ENCODE assay signal across 23 cellular contexts in genomic region chr16:89135166-89135565, GRCh38. TPM values are rescaled to one million over a fixed set of nuclear protein-coding genes. Genes with fewer than 3 reads are reported as not detected.
DNase-seq lines count a peak whose midpoint lies in the region; ATAC-seq and TF ChIP-seq lines count a peak whose summit lies in the region.
"Had no signal": no experiment of that assay in that cellular context is flagged by ENCODE, and none has a peak within 500 bp of the region (broad histone marks: within the 10 kb centered on the region; RNA-seq: fewer than 3 reads in every experiment).

No MANE protein-coding gene starts in this region.

- no peaks in the 10 kb centered on the region for H3K4me1 ChIP-seq in RWPE2 (ENCODE audit: insufficient read depth, poor library complexity, severe bottlenecking)
- no peaks in the 10 kb centered on the region for H3K4me1 ChIP-seq in osteoblast (ENCODE audit: insufficient read depth, low read length)

- H3K36me3 Mint-ChIP-seq in activated naive CD8-positive, alpha-beta T cell treated with anti-CD3 and anti-CD28 coated beads, Interleukin-2, amount 10 ng/mL, durations not matched to agents 7 days and 5 days, result peaks cover 17% of the 10 kb centered on the region
- peaks cover 18% of the 10 kb centered on the region for H3K36me3 Mint-ChIP-seq in activated naive CD8-positive, alpha-beta T cell treated with anti-CD3 and anti-CD28 coated beads for 36 hours
- H3K36me3 Mint-ChIP-seq in glutamatergic neuron (ENCODE audit: unreplicated experiment), result peaks cover 5% of the 10 kb centered on the region

- H3K79me2 ChIP-seq in osteoblast (ENCODE audit: insufficient read depth, low read length), result no peaks in the 10 kb centered on the region

- POLR2A ChIA-PET in activated naive CD8-positive, alpha-beta T cell treated with anti-CD3 and anti-CD28 coated beads, Interleukin-2, amount 10 ng/mL, durations not matched to agents 7 days and 5 days (lab: Charles Lee), result no interaction called here

- no peaks in the 10 kb centered on the region for H3K27me3 Mint-ChIP-seq in activated naive CD8-positive, alpha-beta T cell treated with anti-CD3 and anti-CD28 coated beads, Interleukin-2, amount 10 ng/mL, durations not matched to agents 7 days and 5 days
- no peaks in the 10 kb centered on the region for H3K27me3 Mint-ChIP-seq in activated naive CD8-positive, alpha-beta T cell treated with anti-CD3 and anti-CD28 coated beads for 36 hours
- H3K27me3 Mint-ChIP-seq in glutamatergic neuron (ENCODE audit: unreplicated experiment), result peaks cover 2% of the 10 kb centered on the region
- H3K27me3 Mint-ChIP-seq: CD4-positive, alpha-beta T cell had no signal

- no peaks in the 10 kb centered on the region for H3K9me3 Mint-ChIP-seq in activated naive CD8-positive, alpha-beta T cell treated with anti-CD3 and anti-CD28 coated beads, Interleukin-2, amount 10 ng/mL, durations not matched to agents 7 days and 5 days
- no peaks in the 10 kb centered on the region for H3K9me3 Mint-ChIP-seq in activated naive CD8-positive, alpha-beta T cell treated with anti-CD3 and anti-CD28 coated beads for 36 hours
- H3K9me3 Mint-ChIP-seq in glutamatergic neuron (ENCODE audit: unreplicated experiment), result peaks cover 7% of the 10 kb centered on the region
- H3K9me3 Mint-ChIP-seq: CD4-positive, alpha-beta T cell had no signal

- H3K4me2 ChIP-seq in osteoblast (ENCODE audit: insufficient read depth, low read length), result no peak overlapping the region

- H3K4me1 Mint-ChIP-seq in activated naive CD8-positive, alpha-beta T cell treated with anti-CD3 and anti-CD28 coated beads, Interleukin-2, amount 10 ng/mL, durations not matched to agents 7 days and 5 days, result peaks cover 4% of the 10 kb centered on the region
- H3K4me1 Mint-ChIP-seq in activated naive CD8-positive, alpha-beta T cell treated with anti-CD3 and anti-CD28 coated beads for 36 hours, result peaks cover 2% of the 10 kb centered on the region
- H3K4me1 Mint-ChIP-seq in glutamatergic neuron (ENCODE audit: low read depth, unreplicated experiment), result peaks cover 16% of the 10 kb centered on the region

- no peak for ATAC-seq in activated naive CD8-positive, alpha-beta T cell treated with anti-CD3 and anti-CD28 coated beads, Interleukin-2, amount 10 ng/mL, durations not matched to agents 7 days and 5 days (ENCODE audit: low read depth)
- no peak for ATAC-seq in RWPE2 (ENCODE audit: low read depth)
- ATAC-seq: HepG2, PC-3 had no signal

- H3K27ac ChIP-seq in RWPE2 (ENCODE audit: poor library complexity, severe bottlenecking) (no peak overlapping the region), osteoblast (ENCODE audit: low read depth, low read length) (no peak overlapping the region)

- H3K36me3 ChIP-seq in RWPE2 (ENCODE audit: low read depth) (peaks cover 26% of the 10 kb centered on the region), osteoblast (ENCODE audit: insufficient read depth, low read length) (peaks cover 23% of the 10 kb centered on the region)

- peak; percentile 15 for DNase-seq in activated naive CD8-positive, alpha-beta T cell treated with anti-CD3 and anti-CD28 coated beads, Interleukin-2, amount 10 ng/mL, durations not matched to agents 7 days and 5 days
- DNase-seq in activated naive CD8-positive, alpha-beta T cell treated with anti-CD3 and anti-CD28 coated beads for 36 hours, result no peak
- peak; percentile 47 for DNase-seq in RWPE2 (ENCODE audit: low spot score)
- DNase-seq in glutamatergic neuron, result peak; percentile 15
- peak; percentile 49 for DNase-seq in osteoblast (ENCODE audit: insufficient read length, low spot score, missing footprints)
- no peak for DNase-seq in GDM1 (lab: John Stamatoyannopoulos, UW)
- no peak for DNase-seq in NCI-H345 treated with DMSO at 0.1 percent for 48 hours (lab: John Stamatoyannopoulos, UW; ENCODE audit: unreplicated experiment)
- DNase-seq in C1 segment of cervical spinal cord (lab: John Stamatoyannopoulos, UW), result no peak
- DNase-seq: CD4-positive, alpha-beta T cell; H7; Karpas-422; NCI-H1092 treated with DMSO at 0.1 percent for 48 hours; NCI-H1436 treated with DMSO at 0.1 percent for 48 hours; NCI-H187 treated with DMSO at 0.1 percent for 48 hours; NCI-H446; NCI-H524 treated with DMSO at 0.1 percent for 48 hours; NCI-H82; NK-92 treated with Interleukin-12 subunit alpha and Interleukin-12 subunit beta, amount 100 ng/mL, for 24 hours; PC-3; SHP77 treated with DMSO at 0.1 percent for 48 hours had no signal

- H4K20me1 ChIP-seq in osteoblast (ENCODE audit: insufficient read depth, low read length), result no peaks in the 10 kb centered on the region

- TF ChIP-seq CTCF in RWPE2 (IDR thresholded peaks at IDR 0.05; ENCODE audit: poor library complexity, severe bottlenecking) (no peak), glutamatergic neuron (IDR thresholded peaks at IDR 0.05; ENCODE audit: partially characterized antibody, unreplicated experiment) (no peak), osteoblast (IDR thresholded peaks at IDR 0.05; ENCODE audit: extremely low read depth, low read depth, low read length) (no peak)

- no peak overlapping the region for H3K27ac Mint-ChIP-seq in activated naive CD8-positive, alpha-beta T cell treated with anti-CD3 and anti-CD28 coated beads, Interleukin-2, amount 10 ng/mL, durations not matched to agents 7 days and 5 days
- H3K27ac Mint-ChIP-seq in activated naive CD8-positive, alpha-beta T cell treated with anti-CD3 and anti-CD28 coated beads for 36 hours, result no peak overlapping the region
- H3K27ac Mint-ChIP-seq in glutamatergic neuron (ENCODE audit: unreplicated experiment), result peak overlapping the region; percentile 76
- H3K27ac Mint-ChIP-seq: CD4-positive, alpha-beta T cell had no signal

- H2AFZ ChIP-seq in osteoblast (ENCODE audit: low read length), result no peak overlapping the region

- H3K4me3 Mint-ChIP-seq in activated naive CD8-positive, alpha-beta T cell treated with anti-CD3 and anti-CD28 coated beads, Interleukin-2, amount 10 ng/mL, durations not matched to agents 7 days and 5 days, result no peak overlapping the region
- no peak overlapping the region for H3K4me3 Mint-ChIP-seq in activated naive CD8-positive, alpha-beta T cell treated with anti-CD3 and anti-CD28 coated beads for 36 hours
- H3K4me3 Mint-ChIP-seq in glutamatergic neuron (ENCODE audit: unreplicated experiment), result no peak overlapping the region
- H3K4me3 Mint-ChIP-seq: CD4-positive, alpha-beta T cell had no signal

- no peaks in the 10 kb centered on the region for H3K9me3 ChIP-seq in RWPE2 (ENCODE audit: severe bottlenecking)
- no peaks in the 10 kb centered on the region for H3K9me3 ChIP-seq in osteoblast (ENCODE audit: low read depth, low read length)

- H3K27me3 ChIP-seq in RWPE2 (ENCODE audit: insufficient read depth, poor library complexity, severe bottlenecking) (no peaks in the 10 kb centered on the region), osteoblast (ENCODE audit: insufficient read depth, low read length) (no peaks in the 10 kb centered on the region)

- H3K4me3 ChIP-seq in RWPE2 (ENCODE audit: severe bottlenecking), result no peak overlapping the region
- no peak overlapping the region for H3K4me3 ChIP-seq in osteoblast (ENCODE audit: insufficient read depth, low read length)

RNA-seq across cellular contexts. Expression of gene CDH15, which starts 36.4 kb away (rescaled TPM):
- not detected for total RNA-seq in activated naive CD8-positive, alpha-beta T cell treated with anti-CD3 and anti-CD28 coated beads, Interleukin-2, amount 10 ng/mL, durations not matched to agents 7 days and 5 days
- not detected for total RNA-seq in activated naive CD8-positive, alpha-beta T cell treated with anti-CD3 and anti-CD28 coated beads for 36 hours
- 12.6 TPM for total RNA-seq in glutamatergic neuron (ENCODE audit: unreplicated experiment)
- 1.5 and 2.2 TPM in 2 replicates for total RNA-seq in osteoblast
- total RNA-seq: A172; CD4-positive, alpha-beta T cell; HT1080 had no signal

RNA-seq across cellular contexts. Expression of gene ACSF3, which starts 41.5 kb away (rescaled TPM):
- 10 to 100 TPM; 53.0 to 53.7 TPM for total RNA-seq in activated naive CD8-positive, alpha-beta T cell treated with anti-CD3 and anti-CD28 coated beads, Interleukin-2, amount 10 ng/mL, durations not matched to agents 7 days and 5 days
- total RNA-seq in activated naive CD8-positive, alpha-beta T cell treated with anti-CD3 and anti-CD28 coated beads for 36 hours, result 10 to 100 TPM; 32.1 to 38.4 TPM
- 29.3 TPM for total RNA-seq in glutamatergic neuron (ENCODE audit: unreplicated experiment)
- 25.6 and 29.3 TPM in 2 replicates for total RNA-seq in osteoblast

Comparison
In these comparisons a context has a peak if more than half of its experiments do, and no peak if none do; other contexts are left out.
1. DNase-seq: peak in activated naive CD8-positive, alpha-beta T cell treated with anti-CD3 and anti-CD28 coated beads, Interleukin-2, amount 10 ng/mL, durations not matched to agents 7 days and 5 days (single experiment), RWPE2 (single experiment), glutamatergic neuron (single experiment) and osteoblast (single experiment); none in activated naive CD8-positive, alpha-beta T cell treated with anti-CD3 and anti-CD28 coated beads for 36 hours (single experiment), GDM1 (single experiment), NCI-H345 treated with DMSO at 0.1 percent for 48 hours (single experiment) and C1 segment of cervical spinal cord (0 of 14).